11 cellular contexts compared by ENCODE assay signal in the genomic region with DNA sequence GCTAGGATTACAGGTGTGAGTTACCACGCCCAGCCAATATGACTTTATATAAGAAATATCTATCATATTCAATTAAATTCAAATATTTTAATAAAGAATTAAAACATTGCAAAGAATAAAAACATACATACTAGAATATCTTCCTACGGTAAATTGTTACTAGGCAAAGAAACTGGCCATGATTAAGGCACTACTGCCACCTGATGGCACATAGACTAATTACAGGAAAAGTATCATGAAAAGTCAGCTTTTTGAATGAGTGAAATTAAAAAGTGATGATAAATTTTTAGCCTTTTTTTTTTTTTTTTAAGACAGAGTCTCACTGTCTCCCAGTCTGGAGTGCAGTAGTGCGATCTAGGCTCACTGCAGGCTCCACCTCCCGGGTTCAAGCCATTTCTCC. TPM values are rescaled to one million over a fixed set of nuclear protein-coding genes. Genes with fewer than 3 reads are reported as not detected.
DNase-seq lines count a peak whose midpoint lies in the region; ATAC-seq and TF ChIP-seq lines count a peak whose summit lies in the region.
"Had no signal": no experiment of that assay in that cellular context is flagged by ENCODE, and none has a peak within 500 bp of the region (broad histone marks: within the 10 kb centered on the region; RNA-seq: fewer than 3 reads in every experiment).

No MANE protein-coding gene starts in this region.

- H3K27ac Mint-ChIP-seq in progenitor cell of endocrine pancreas, result no peak overlapping the region

- no peaks in the 10 kb centered on the region for H3K27me3 Mint-ChIP-seq in progenitor cell of endocrine pancreas

- H3K4me3 Mint-ChIP-seq in progenitor cell of endocrine pancreas (ENCODE audit: low read depth), result no peak overlapping the region

- H3K4me1 Mint-ChIP-seq in progenitor cell of endocrine pancreas (ENCODE audit: low read depth), result peaks cover 16% of the 10 kb centered on the region

- no peak for ATAC-seq in GM19328 (IDR thresholded peaks at IDR 0.05; ENCODE audit: unreplicated experiment)
- ATAC-seq: gastrocnemius medialis had no signal

- H3K4me3 ChIP-seq in cardiac fibroblast (replicated peaks in 1 of 2; ENCODE audit: low read depth in 2 of 2, low read length in 2 of 2), result no peak overlapping the region
- H3K4me3 ChIP-seq: tibial artery had no signal

- TF ChIP-seq CTCF in cardiac fibroblast (IDR thresholded peaks at IDR 0.05; ENCODE audit: low read depth, low read length) (peak; percentile 19), progenitor cell of endocrine pancreas (IDR thresholded peaks at IDR 0.05; ENCODE audit: unreplicated experiment) (peak; percentile 35)

- no peaks in the 10 kb centered on the region for H3K9me3 Mint-ChIP-seq in progenitor cell of endocrine pancreas (ENCODE audit: low read depth)

- peak; percentile 3 for DNase-seq in SIG-M5 treated with dmso at 0.1 percent for 504 hours (lab: John Stamatoyannopoulos, UW; ENCODE audit: unreplicated experiment)
- DNase-seq in SIG-M5 (lab: John Stamatoyannopoulos, UW), result no peak
- DNase-seq in MV-4-11 (lab: John Stamatoyannopoulos, UW), result peak; percentile 36
- DNase-seq in cardiac fibroblast (ENCODE audit: low read depth in 2 of 2), result peak in 1 of 2 donors; percentile 28
- no peak for DNase-seq in progenitor cell of endocrine pancreas (ENCODE audit: low spot score, unreplicated experiment)
- no peak for DNase-seq in NCI-H1930 (lab: John Stamatoyannopoulos, UW)
- no peak for DNase-seq in pons (ENCODE audit: low spot score)
- DNase-seq: gastrocnemius medialis, SHP77 treated with DMSO at 0.1 percent for 48 hours, tibial artery had no signal

- H3K36me3 Mint-ChIP-seq in progenitor cell of endocrine pancreas (ENCODE audit: insufficient read depth), result no peaks in the 10 kb centered on the region

RNA-seq across cellular contexts. Expression of a gene that starts 30.9 kb away (rescaled TPM):
- total RNA-seq in progenitor cell of endocrine pancreas, result 48.5 and 49.6 TPM in 2 replicates

RNA-seq across cellular contexts. Expression of a gene that starts 59.1 kb away (rescaled TPM):
- 60.5 and 64.9 TPM in 2 replicates for total RNA-seq in progenitor cell of endocrine pancreas

Comparison
In these comparisons a context has a peak if more than half of its experiments do, and no peak if none do; other contexts are left out.
1. DNase-seq: peak in SIG-M5 treated with dmso at 0.1 percent for 504 hours (single experiment) and MV-4-11 (single experiment); none in SIG-M5 (single experiment), progenitor cell of endocrine pancreas (single experiment), NCI-H1930 (0 of 2) and pons (single experiment).